ENCODE assay signal across 8 cellular contexts in genomic region chr13:95677564-95678386, GRCh38. TPM values are rescaled to one million over a fixed set of nuclear protein-coding genes. Genes with fewer than 3 reads are reported as not detected.
DNase-seq lines count a peak whose midpoint lies in the region; ATAC-seq, FAIRE-seq and TF ChIP-seq lines count a peak whose summit lies in the region.

No MANE protein-coding gene starts in this region.

- in situ Hi-C loops in GM13977 (cut with MboI; ENCODE audit: low pct_unique_long_range_greater_than_20kb, low sequenced_read_pairs, unreplicated experiment): no loop called here

- intact Hi-C loops in uterus (cut with DNase I; ENCODE audit: low total_unique reads): loop anchor here (5.0 kb wide), 1 partner anchor 35 kb away; the partner anchor contains the start of gene DZIP1

- H3K4me2 ChIP-seq in A549: peak overlapping the region; percentile 95

- H3K9me3 Mint-ChIP-seq in mesothelial cell of epicardium: peaks cover 11% of the 10 kb centered on the region

- H3K4me3 ChIP-seq in A549: peak overlapping the region; percentile 82
- peak overlapping the region; percentile 85 to 92 (median 88) for H3K4me3 ChIP-seq in Peyer's patch
- H3K4me3 ChIP-seq in uterus: peak overlapping the region; percentile 78 to 85

- TF ChIP-seq CTCF in A549 (IDR thresholded peaks at IDR 0.05): no peak
- TF ChIP-seq CTCF in Peyer's patch (IDR thresholded peaks at IDR 0.05): no peak
- no peak for TF ChIP-seq CTCF in mesothelial cell of epicardium (IDR thresholded peaks at IDR 0.05; ENCODE audit: unreplicated experiment)
- no peak for TF ChIP-seq CTCF in uterus (IDR thresholded peaks at IDR 0.05)
- no peak for TF ChIP-seq CTCF in GM13977 (IDR thresholded peaks at IDR 0.05; ENCODE audit: extremely low read depth, insufficient read depth, missing control alignments)

- H3K36me3 Mint-ChIP-seq in mesothelial cell of epicardium: peaks cover 10% of the 10 kb centered on the region

- H3K9me3 ChIP-seq in A549 (no peaks in the 10 kb centered on the region), Peyer's patch (no peaks in the 10 kb centered on the region), uterus (no peaks in the 10 kb centered on the region)

- H3K27me3 ChIP-seq in Peyer's patch: no peaks in the 10 kb centered on the region
- no peaks in the 10 kb centered on the region for H3K27me3 ChIP-seq in uterus

- FAIRE-seq in A549 (lab: Jason Lieb, UNC) (no peak), GM18507 (lab: Jason Lieb, UNC) (peak; percentile 31)

- DNase-seq in A549 (ENCODE audit: low read depth in 1 of 2, low spot score in 1 of 2): peak; percentile 6 to 17
- no peak for DNase-seq in GM18507 (ENCODE audit: extremely low spot score, insufficient read length, low read depth)
- DNase-seq in Peyer's patch: peak in 1 of 3 donors; percentile 45
- peak; percentile 32 for DNase-seq in dermis blood vessel endothelial cell
- DNase-seq in mesothelial cell of epicardium (ENCODE audit: low spot score in 2 of 2, unreplicated experiment in 2 of 2): no peak
- peak in 1 of 2 donors; percentile 45 for DNase-seq in uterus
- no peak for DNase-seq in GM13977 (ENCODE audit: low spot score)

- CTCF ChIA-PET in A549 (lab: Yijun Ruan, JAX): no interaction called here

- ATAC-seq in A549: peak; percentile 10 to 30; a peak in 3 of 6 replicates
- no peak for ATAC-seq in GM21447 (IDR thresholded peaks at IDR 0.05; ENCODE audit: unreplicated experiment)

- POLR2A ChIA-PET in A549 (lab: Yijun Ruan, JAX): interaction anchor here (1.4 to 1.5 kb wide), 2 partner anchors 33 to 36 kb away, joined by 7 to 10 read pairs; partner anchors contain the start of gene DZIP1

- TF ChIP-seq RAD21 in A549 (conservative IDR thresholded peaks at IDR 0.05 in 1 of 2, IDR thresholded peaks at IDR 0.05 in 1 of 2): no peak

- H3K4me3 Mint-ChIP-seq in mesothelial cell of epicardium: peak overlapping the region; percentile 95

- no peak for TF ChIP-seq EP300 in A549 (IDR thresholded peaks at IDR 0.05)

- TF ChIP-seq POLR2A in A549 (IDR thresholded peaks at IDR 0.05; ENCODE audit: low read length) (no peak), Peyer's patch (IDR thresholded peaks at IDR 0.05) (no peak), uterus (IDR thresholded peaks at IDR 0.05) (no peak)

- no peaks in the 10 kb centered on the region for H3K27me3 Mint-ChIP-seq in mesothelial cell of epicardium (ENCODE audit: low read depth)

- H3K36me3 ChIP-seq in Peyer's patch (no peaks in the 10 kb centered on the region), uterus (no peaks in the 10 kb centered on the region)

- WGBS in A549 (ENCODE audit: missing lambda C conversion rate): 2% methylated on average over 26 of the region's 31 CpGs

- H3K27ac Mint-ChIP-seq in mesothelial cell of epicardium: peak overlapping the region; percentile 97

- H3K27ac ChIP-seq in A549: peak overlapping the region; percentile 82 to 92
- peak overlapping the region; percentile 89 to 98 (median 94) for H3K27ac ChIP-seq in Peyer's patch
- peak overlapping the region; percentile 89 to 96 for H3K27ac ChIP-seq in uterus

- H3K4me1 Mint-ChIP-seq in mesothelial cell of epicardium: peaks cover 57% of the 10 kb centered on the region

- H3K4me1 ChIP-seq in A549: peaks cover 27% of the 10 kb centered on the region; the same call in 2 of the 3 replicates
- H3K4me1 ChIP-seq in Peyer's patch: peaks cover 0 to 18% (median 0%) of the 10 kb centered on the region in 4 donors
- H3K4me1 ChIP-seq in uterus: peaks cover 6% of the 10 kb centered on the region in 2 donors

TF ChIP-seq in A549, 52 proteins besides CTCF, POLR2A, EP300 and RAD21:
- TF ChIP-seq JUN (IDR thresholded peaks at IDR 0.05): no peak

RNA-seq across cellular contexts. Expression of gene DNAJC3, which starts 0.8 kb away (rescaled TPM):
- polyA plus RNA-seq in A549 (2011; rRNA removed): 18.6 and 21.9 TPM in 2 replicates
- polyA plus RNA-seq in A549 (2012; cell fraction: cytosol; rRNA removed): 2.4 and 2.7 TPM in 2 replicates
- polyA plus RNA-seq in A549 (2012; cell fraction: nucleus; rRNA removed): 1.6 and 2.6 TPM in 2 replicates
- 10.0 to 11.1 TPM (median 11.1 TPM) in 3 replicates for polyA plus RNA-seq in A549 (2017; fragmentation: RNase III; extraction: RNeasy Plus Mini Kit Qiagen cat#74134 plus additional on column Dnase treatment)
- polyA minus RNA-seq in A549 (2011; rRNA and poly(A)+ RNA removed): 15.1 and 16.3 TPM in 2 replicates
- 10 to 100 TPM; 26.4 to 61.5 (median 36.1) TPM for total RNA-seq in Peyer's patch
- 67.2 and 93.2 TPM in 2 replicates for total RNA-seq in dermis blood vessel endothelial cell
- total RNA-seq in mesothelial cell of epicardium: 21.7 to 22.9 TPM (median 22.6 TPM) in 3 replicates
- 10 to 100 TPM; 16.9 to 67.6 (median 53.5) TPM for total RNA-seq in uterus

RNA-seq across cellular contexts. Expression of gene DZIP1, which starts 33.3 kb away (rescaled TPM):
- 14.8 and 17.1 TPM in 2 replicates for polyA plus RNA-seq in A549 (2011; rRNA removed)
- 6.6 and 10.1 TPM in 2 replicates for polyA plus RNA-seq in A549 (2012; cell fraction: cytosol; rRNA removed)
- 16.2 and 17.8 TPM in 2 replicates for polyA plus RNA-seq in A549 (2012; cell fraction: nucleus; rRNA removed)
- polyA plus RNA-seq in A549 (2017; fragmentation: RNase III; extraction: RNeasy Plus Mini Kit Qiagen cat#74134 plus additional on column Dnase treatment): 11.5 to 12.9 TPM (median 12.7 TPM) in 3 replicates
- 9.5 and 13.0 TPM in 2 replicates for polyA minus RNA-seq in A549 (2011; rRNA and poly(A)+ RNA removed)
- total RNA-seq in Peyer's patch: 10 to 100 TPM in 1 of 4 donors, 1 to 10 TPM in 3; 2.5 to 61.9 (median 5.2) TPM
- 4.0 and 5.3 TPM in 2 replicates for total RNA-seq in dermis blood vessel endothelial cell
- total RNA-seq in mesothelial cell of epicardium: 57.6 to 62.8 TPM (median 62.7 TPM) in 3 replicates
- total RNA-seq in uterus: 10 to 100 TPM; 24.1 to 65.3 (median 42.3) TPM

Comparison
In these comparisons a context has a peak if more than half of its experiments do, and no peak if none do; other contexts are left out.
1. DNase-seq: peak in A549 (2 of 2) and dermis blood vessel endothelial cell (single experiment); none in GM18507 (single experiment), mesothelial cell of epicardium (0 of 2) and GM13977 (single experiment).
2. Peak in every context shown above with its lines, with median percentiles within 50 percentile points of each other: H3K27ac ChIP-seq and H3K4me3 ChIP-seq.